In the genomic region with DNA sequence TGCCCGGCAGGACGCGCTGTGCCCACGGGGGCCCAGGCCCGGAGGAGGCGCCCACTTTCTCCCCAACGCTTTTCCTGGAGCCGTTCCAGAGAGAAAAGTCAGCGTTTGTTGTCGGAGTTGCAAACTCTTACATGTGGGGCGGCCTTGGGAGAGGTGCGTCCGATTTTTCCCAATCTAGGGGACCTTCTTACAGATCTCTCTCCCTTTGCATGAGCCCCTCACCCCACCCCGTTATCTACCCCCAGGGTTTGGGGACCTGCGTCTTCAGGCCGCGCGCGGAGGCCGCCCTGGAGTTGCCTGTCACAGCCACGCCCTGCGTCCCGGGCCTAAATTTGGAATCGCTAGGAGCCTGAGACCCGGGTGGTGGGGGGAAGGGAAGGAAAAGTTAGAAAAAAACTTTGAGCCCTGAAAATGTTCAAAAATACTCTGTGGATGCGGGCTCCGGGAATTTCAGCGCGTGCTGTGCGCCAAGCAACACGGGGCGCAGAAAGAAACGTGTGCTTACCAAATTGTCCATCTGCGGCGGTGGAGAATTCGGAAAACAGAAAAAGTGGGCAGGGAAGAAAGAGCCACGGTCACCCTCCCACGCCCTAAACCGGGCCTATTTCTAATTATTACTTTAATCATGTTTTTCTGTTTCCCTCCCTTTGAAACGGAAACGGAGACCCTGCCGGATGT, we compare ENCODE assay signal across 7 cellular contexts. TPM values are rescaled to one million over a fixed set of nuclear protein-coding genes. Genes with fewer than 3 reads are reported as not detected.
DNase-seq lines count a peak whose midpoint lies in the region; ATAC-seq, FAIRE-seq and TF ChIP-seq lines count a peak whose summit lies in the region.

No MANE protein-coding gene starts in this region.

- no peaks in the 10 kb centered on the region for H3K9me1 ChIP-seq in K562 (ENCODE audit: control insufficient read depth, insufficient read depth, low read length)

- intact Hi-C loops in K562 (cut with micrococcal nuclease) (no loop called here), kidney (cut with DNase I) (no loop called here)

- H4K20me1 ChIP-seq in KMS-11 (ENCODE audit: insufficient read depth) (no peaks in the 10 kb centered on the region), K562 (replicated peaks; ENCODE audit: control insufficient read depth, insufficient read depth, low read length) (no peaks in the 10 kb centered on the region)

- TF ChIP-seq EP300 in K562 (IDR thresholded peaks at IDR 0.05; ENCODE audit: low read length): no peak

- BruUV-seq in K562 (replicated peaks; lab: Mats Ljungman, UMichigan): TSS peak; percentile 70

- peak overlapping the region; percentile 54; the same call in 1 of the 2 replicates for H2AFZ ChIP-seq in KMS-11 (ENCODE audit: low read depth)
- H2AFZ ChIP-seq in K562 (ENCODE audit: low read depth, low read length): peak overlapping the region; percentile 77

- TF ChIP-seq CTCF in KMS-11 (conservative IDR thresholded peaks at IDR 0.05; ENCODE audit: low read depth, low read length) (no peak), K562 (IDR thresholded peaks at IDR 0.05 in 2 of 3, conservative IDR thresholded peaks at IDR 0.05 in 1 of 3; ENCODE audit: insufficient read depth in 2 of 3, low read depth in 1 of 3, low read length in 3 of 3) (no peak), kidney (IDR thresholded peaks at IDR 0.05; ENCODE audit: borderline replicate concordance, extremely low read depth, insufficient read depth) (no peak)

- no peak overlapping the region for H3K27ac ChIP-seq in KMS-11
- H3K27ac ChIP-seq in K562 (ENCODE audit: extremely low read depth, low read depth, low read length): peak overlapping the region; percentile 57
- H3K27ac ChIP-seq in kidney (ENCODE audit: low read depth in 2 of 2, low read length in 2 of 2): peak overlapping the region; percentile 36 to 63
- peak overlapping the region; percentile 66 for H3K27ac ChIP-seq in stomach smooth muscle (ENCODE audit: low read length)

- H3K79me2 ChIP-seq in KMS-11 (ENCODE audit: insufficient read depth, low read depth) (no peaks in the 10 kb centered on the region), K562 (ENCODE audit: control insufficient read depth, insufficient read depth, low read length) (no peaks in the 10 kb centered on the region; the same call in 1 of the 3 replicates)

- H3K9me3 ChIP-seq in K562 (replicated peaks; ENCODE audit: control insufficient read depth, insufficient read depth, low read depth, low read length) (no peaks in the 10 kb centered on the region), kidney (ENCODE audit: control insufficient read depth in 1 of 2, low read length in 2 of 2) (no peaks in the 10 kb centered on the region), stomach smooth muscle (ENCODE audit: control insufficient read depth in 2 of 2, low read length in 2 of 2) (no peaks in the 10 kb centered on the region)

- WGBS in K562 (ENCODE audit: insufficient coverage, low coverage, missing lambda C conversion rate): 1% methylated on average over 25 of the region's 42 CpGs

- H3K4me3 ChIP-seq in KMS-11 (IDR thresholded peaks at IDR 0.05; ENCODE audit: insufficient read depth, low read depth, low read length) (no peak overlapping the region), K562 (peak overlapping the region; percentile 47), kidney (ENCODE audit: low read length in 2 of 2) (peak overlapping the region; percentile 76 to 88), stomach smooth muscle (ENCODE audit: low read length in 2 of 2) (peak overlapping the region; percentile 82 to 95)

- H3K9ac ChIP-seq in KMS-11 (peak overlapping the region; percentile 51; the same call in 1 of the 2 replicates), K562 (ENCODE audit: insufficient read depth in 1 of 2, low read depth in 2 of 2, low read length in 2 of 2) (peak overlapping the region; percentile 48 to 87), kidney (ENCODE audit: low read length in 2 of 2) (peak overlapping the region; percentile 72 to 81), stomach smooth muscle (ENCODE audit: low read length in 2 of 2) (peak overlapping the region; percentile 80 to 98)

- POLR2A ChIA-PET in K562 (lab: Yijun Ruan, JAX): no interaction called here

- H3K27me3 ChIP-seq in KMS-11 (ENCODE audit: insufficient read depth, low read depth) (no peaks in the 10 kb centered on the region), K562 (ENCODE audit: control insufficient read depth in 2 of 2, insufficient read depth in 2 of 2, low read length in 2 of 2) (no peaks in the 10 kb centered on the region), stomach smooth muscle (ENCODE audit: control insufficient read depth in 1 of 2, insufficient read depth in 2 of 2, low read length in 2 of 2) (no peaks in the 10 kb centered on the region)

- ATAC-seq in GM19351 (IDR thresholded peaks at IDR 0.05; ENCODE audit: unreplicated experiment): peak; percentile 12
- ATAC-seq in K562: peak; percentile 30

- H3K4me1 ChIP-seq in KMS-11 (ENCODE audit: low read depth, poor library complexity, severe bottlenecking): no peaks in the 10 kb centered on the region
- H3K4me1 ChIP-seq in K562 (replicated peaks in 1 of 2; ENCODE audit: control insufficient read depth in 2 of 2, insufficient read depth in 2 of 2, low read length in 2 of 2): peaks cover 8 to 23% of the 10 kb centered on the region in 2 experiments; a peak in 4 of 5 replicates
- H3K4me1 ChIP-seq in kidney (ENCODE audit: control insufficient read depth in 1 of 2, insufficient read depth in 1 of 2, low read depth in 1 of 2, low read length in 2 of 2): peaks cover 6 to 9% of the 10 kb centered on the region in 2 donors
- peaks cover 35% of the 10 kb centered on the region for H3K4me1 ChIP-seq in stomach smooth muscle (ENCODE audit: control insufficient read depth, insufficient read depth, low read length)

- no peak for TF ChIP-seq POLR2A in K562 (conservative IDR thresholded peaks at IDR 0.05)

- CTCF ChIA-PET in K562 (lab: Yijun Ruan, JAX; ENCODE audit: low intra/inter-chr PET ratio): no interaction called here

- DNase-seq in K562 (ENCODE audit: extremely low read depth in 1 of 4, low spot score in 3 of 4) (peak; percentile 22 to 47 (median 38)), kidney (peak; percentile 81), NCI-H524 (lab: John Stamatoyannopoulos, UW) (no peak), NOMO-1 treated with dmso at 0.1 percent for 144 hours (lab: John Stamatoyannopoulos, UW; ENCODE audit: unreplicated experiment) (no peak)

- FAIRE-seq in K562 (lab: Jason Lieb, UNC) (no peak), kidney (lab: Jason Lieb, UNC) (no peak)

- in situ Hi-C loops in K562 (cut with MboI): no loop called here

- no peaks in the 10 kb centered on the region for H3K36me3 ChIP-seq in KMS-11 (ENCODE audit: insufficient read depth)
- H3K36me3 ChIP-seq in K562 (ENCODE audit: control insufficient read depth, insufficient read depth, low read length): no peaks in the 10 kb centered on the region
- no peaks in the 10 kb centered on the region for H3K36me3 ChIP-seq in kidney (ENCODE audit: control insufficient read depth in 1 of 2, insufficient read depth in 2 of 2, low read length in 2 of 2)
- H3K36me3 ChIP-seq in stomach smooth muscle (ENCODE audit: control insufficient read depth in 2 of 2, insufficient read depth in 2 of 2, low read length in 2 of 2): no peaks in the 10 kb centered on the region

- TF ChIP-seq RAD21 in K562 (CRISPR knock-in tag; conservative IDR thresholded peaks at IDR 0.05 in 1 of 2, IDR thresholded peaks at IDR 0.05 in 1 of 2): no peak

- H3K4me2 ChIP-seq in KMS-11 (peak overlapping the region; percentile 68), K562 (ENCODE audit: insufficient read depth, low read length) (peak overlapping the region; percentile 50)

RNA-seq across cellular contexts. Expression of gene CD99, which starts 0.6 kb away (rescaled TPM):
- 25.2 and 28.2 TPM in 2 replicates for total RNA-seq in K562 (2011; cell fraction: chromatin; rRNA removed; ENCODE audit: low replicate concordance)
- 23.9 and 33.5 TPM in 2 replicates for total RNA-seq in K562 (2011; cell fraction: nucleolus; rRNA removed)
- total RNA-seq in K562 (2011; cell fraction: nucleoplasm; rRNA removed): 36.3 and 51.0 TPM in 2 replicates
- total RNA-seq in K562 (2014; rRNA removed) (46.4 and 55.3 TPM in 2 replicates), K562 (2014; rRNA removed; fragmentation: Illumina TruSeq; extraction: Trizol) (23.6 and 23.9 TPM in 2 replicates), K562 (2015; rRNA removed; fragmentation: Illumina TruSeq; extraction: Trizol) (33.3 and 34.5 TPM in 2 replicates), K562 (2021) (41.2 and 42.3 TPM in 2 replicates), kidney (136 TPM)
- polyA plus RNA-seq in K562 (2011; rRNA removed) (10.8 and 21.3 TPM in 2 replicates), K562 (2014; fragmentation: Illumina TruSeq; extraction: Trizol) (40.2 and 41.6 TPM in 2 replicates), K562 (2014; fragmentation: Nextera tagmentation; extraction: Ambion mirVana) (1 to 10 TPM; 5.0 to 5.6 TPM), K562 (2014; rRNA removed) (38.4 and 41.5 TPM in 2 replicates), kidney (ENCODE audit: insufficient read depth, low read depth, low replicate concordance) (125 TPM)
- 29.0 and 37.1 TPM in 2 replicates for polyA plus RNA-seq in K562 (2011; cell fraction: cytosol; rRNA removed)
- 16.6 and 29.9 TPM in 2 replicates for polyA plus RNA-seq in K562 (2011; cell fraction: nucleus; rRNA removed)
- 55.5 and 80.3 TPM in 2 replicates for polyA plus RNA-seq in K562 (2012)
- polyA minus RNA-seq in K562 (2011; rRNA and poly(A)+ RNA removed): 8.0 and 17.6 TPM in 2 replicates
- 19.2 and 24.3 TPM in 2 replicates for polyA minus RNA-seq in K562 (2011; cell fraction: cytosol; rRNA and poly(A)+ RNA removed)
- 3.6 and 8.8 TPM in 2 replicates for polyA minus RNA-seq in K562 (2011; cell fraction: nucleus; rRNA and poly(A)+ RNA removed)

Comparison
In these comparisons a context has a peak if more than half of its experiments do, and no peak if none do; other contexts are left out.
1. DNase-seq: peak in K562 (4 of 4) and kidney (single experiment); none in NCI-H524 (0 of 2) and NOMO-1 treated with dmso at 0.1 percent for 144 hours (single experiment).
2. Peak in every context shown above with its lines, with median percentiles within 50 percentile points of each other: H3K9ac ChIP-seq.